1 cellular context compared by ENCODE assay signal in genomic region chr20:24737212-24737850, GRCh38.
TF ChIP-seq lines count a peak whose summit lies in the region.

No MANE protein-coding gene starts in this region.

TF ChIP-seq in GM23338, 12 proteins besides CTCF, POLR2A, EP300 and RAD21 (continued from another document):
- TF ChIP-seq REST (IDR thresholded peaks at IDR 0.05; ENCODE audit: unreplicated experiment) (no peak), JUNB (IDR thresholded peaks at IDR 0.05; ENCODE audit: unreplicated experiment) (no peak), NANOG (IDR thresholded peaks at IDR 0.05; ENCODE audit: borderline replicate concordance) (no peak), ZNF114 (CRISPR knock-in tag; IDR thresholded peaks at IDR 0.05) (no peak), ZNF331 (CRISPR knock-in tag; IDR thresholded peaks at IDR 0.05; ENCODE audit: low read depth) (no peak), ZNF462 (CRISPR knock-in tag; IDR thresholded peaks at IDR 0.05) (no peak)
